ENCODE assay signal across 13 cellular contexts in genomic region chr17:73400915-73401545, GRCh38.
"Had no signal": no experiment of that assay in that cellular context is flagged by ENCODE, and none has a peak within 500 bp of the region (broad histone marks: within the 10 kb centered on the region; RNA-seq: fewer than 3 reads in every experiment).

No MANE protein-coding gene starts in this region.

- H3K4me1 ChIP-seq: colonic mucosa, left lung, thyroid gland had no signal

- H3K4me3 Mint-ChIP-seq: activated T-cell treated with anti-CD3 and anti-CD28 coated beads, Interleukin-2, amount 50 U/mL, for 24 hours; memory B cell; natural killer cell; stimulated activated naive B cell treated with anti-CD40 and anti-IgM and Interleukin-4, amounts not matched to agents 10 μg/mL and 1 μg/mL and 100 μg/mL, for 72 hours had no signal

- H3K27ac Mint-ChIP-seq: activated T-cell treated with anti-CD3 and anti-CD28 coated beads, Interleukin-2, amount 50 U/mL, for 24 hours; memory B cell; natural killer cell; stimulated activated naive B cell treated with anti-CD40 and anti-IgM and Interleukin-4, amounts not matched to agents 10 μg/mL and 1 μg/mL and 100 μg/mL, for 72 hours had no signal

- H3K4me3 ChIP-seq: colonic mucosa, left lung, thyroid gland had no signal

- H3K36me3 ChIP-seq: colonic mucosa, left lung, thyroid gland had no signal

- H3K36me3 Mint-ChIP-seq: natural killer cell had no signal

- H3K9me3 Mint-ChIP-seq: activated T-cell treated with anti-CD3 and anti-CD28 coated beads, Interleukin-2, amount 50 U/mL, for 24 hours; memory B cell; natural killer cell; stimulated activated naive B cell treated with anti-CD40 and anti-IgM and Interleukin-4, amounts not matched to agents 10 μg/mL and 1 μg/mL and 100 μg/mL, for 72 hours had no signal

- H3K27me3 ChIP-seq: colonic mucosa, left lung, thyroid gland had no signal

- H3K27me3 Mint-ChIP-seq: activated T-cell treated with anti-CD3 and anti-CD28 coated beads, Interleukin-2, amount 50 U/mL, for 24 hours; memory B cell; stimulated activated naive B cell treated with anti-CD40 and anti-IgM and Interleukin-4, amounts not matched to agents 10 μg/mL and 1 μg/mL and 100 μg/mL, for 72 hours had no signal

- H3K9me3 ChIP-seq: colonic mucosa, left lung, thyroid gland had no signal

- H3K27ac ChIP-seq: colonic mucosa, left lung, thyroid gland had no signal

- DNase-seq: activated CD4-positive, alpha-beta T cell treated with anti-CD3 and anti-CD28 coated beads, Interleukin-2, amount 50 U/mL, for 48 hours; activated CD4-positive, CD25-positive, alpha-beta regulatory T cell treated with anti-CD3 and anti-CD28 coated beads, Interleukin-2, amount 50 U/mL, for 72 hours; activated effector memory CD4-positive, alpha-beta T cell treated with Interleukin-2 at 50 U/mL for 16 hours; activated naive CD4-positive, alpha-beta T cell treated with anti-CD3 and anti-CD28 coated beads, Interleukin-2, amount 50 U/mL, for 16 hours; activated T-cell treated with anti-CD3 and anti-CD28 coated beads, Interleukin-2, amount 50 U/mL, for 24 hours; colonic mucosa; natural killer cell; stimulated activated CD4-positive, alpha-beta T cell treated with anti-CD3 and anti-CD28 coated beads, Interleukin-4, amount 100 ng/mL, for 1 hour; stimulated activated naive B cell treated with anti-CD40 and anti-IgM and Interleukin-4, amounts not matched to agents 10 μg/mL and 1 μg/mL and 100 μg/mL, for 72 hours; T1000; thyroid gland had no signal

- H3K4me1 Mint-ChIP-seq: memory B cell; natural killer cell; stimulated activated naive B cell treated with anti-CD40 and anti-IgM and Interleukin-4, amounts not matched to agents 10 μg/mL and 1 μg/mL and 100 μg/mL, for 72 hours had no signal
